15 cellular contexts compared by ENCODE assay signal in genomic region chr22:43969021-43969878, GRCh38. TPM values are rescaled to one million over a fixed set of nuclear protein-coding genes. Genes with fewer than 3 reads are reported as not detected.
"Had no signal": no experiment of that assay in that cellular context is flagged by ENCODE, and none has a peak within 500 bp of the region (broad histone marks: within the 10 kb centered on the region; RNA-seq: fewer than 3 reads in every experiment).

No MANE protein-coding gene starts in this region.

- H3K27ac Mint-ChIP-seq: activated naive CD4-positive, alpha-beta T cell treated with anti-CD3 and anti-CD28 coated beads, Interleukin-2, amount 50 U/mL, for 24 hours; T-helper 1 cell treated with Interleukin-12 subunit alpha and Interleukin-12 subunit beta and Interleukin-4 antibody, amounts not matched to agents 30 μg/mL and 1 μg/mL, for 36 hours had no signal

- DNase-seq: activated CD4-positive, alpha-beta T cell treated with anti-CD3 and anti-CD28 coated beads for 48 hours; activated CD4-positive, CD25-positive, alpha-beta regulatory T cell; activated CD8-positive, alpha-beta memory T cell treated with anti-CD3 and anti-CD28 coated beads, Interleukin-2, amount 50 U/mL, for 4 hours; activated T-cell treated with anti-CD3 and anti-CD28 coated beads, Interleukin-2, amount 50 U/mL, for 4 hours; cortex of kidney; immature natural killer cell; kidney glomerular epithelial cell; mesendoderm; natural killer cell; nucleus accumbens; stimulated activated naive CD4-positive, alpha-beta T cell treated with Interleukin-2 at 50 U/mL for 16 hours had no signal

- H3K27me3 Mint-ChIP-seq: activated naive CD4-positive, alpha-beta T cell treated with anti-CD3 and anti-CD28 coated beads, Interleukin-2, amount 50 U/mL, for 24 hours had no signal

- H3K4me1 Mint-ChIP-seq: activated naive CD4-positive, alpha-beta T cell treated with anti-CD3 and anti-CD28 coated beads, Interleukin-2, amount 50 U/mL, for 24 hours had no signal

- ATAC-seq: activated T-cell treated with anti-CD3 and anti-CD28 coated beads, Interleukin-2, amount 50 U/mL, for 4 hours; natural killer cell had no signal

- H3K9me3 Mint-ChIP-seq: activated naive CD4-positive, alpha-beta T cell treated with anti-CD3 and anti-CD28 coated beads, Interleukin-2, amount 50 U/mL, for 24 hours; activated T-cell treated with anti-CD3 and anti-CD28 coated beads, Interleukin-2, amount 50 U/mL, for 4 hours; immature natural killer cell; natural killer cell; T-helper 1 cell treated with Interleukin-12 subunit alpha and Interleukin-12 subunit beta and Interleukin-4 antibody, amounts not matched to agents 30 μg/mL and 1 μg/mL, for 36 hours had no signal

- H3K4me3 Mint-ChIP-seq: activated naive CD4-positive, alpha-beta T cell treated with anti-CD3 and anti-CD28 coated beads, Interleukin-2, amount 50 U/mL, for 24 hours; activated T-cell treated with anti-CD3 and anti-CD28 coated beads, Interleukin-2, amount 50 U/mL, for 4 hours; immature natural killer cell; natural killer cell; T-helper 1 cell treated with Interleukin-12 subunit alpha and Interleukin-12 subunit beta and Interleukin-4 antibody, amounts not matched to agents 30 μg/mL and 1 μg/mL, for 36 hours had no signal

RNA-seq across cellular contexts. Expression of gene PNPLA3, which starts 45.6 kb away (rescaled TPM):
- total RNA-seq: ascending aorta, vagina had no signal
